ENCODE assay signal across 27 cellular contexts in genomic region chr3:132872711-132873110, GRCh38.
"Had no signal": no experiment of that assay in that cellular context is flagged by ENCODE, and none has a peak within 500 bp of the region (broad histone marks: within the 10 kb centered on the region; RNA-seq: fewer than 3 reads in every experiment).

No MANE protein-coding gene starts in this region.

- H3K27me3 Mint-ChIP-seq: activated B cell treated with CpG ODN at 0.5 μM for 24 hours had no signal

- H3K4me1 Mint-ChIP-seq: activated B cell treated with CpG ODN at 0.5 μM for 24 hours; activated naive CD8-positive, alpha-beta T cell treated with anti-CD3 and anti-CD28 coated beads, Interleukin-2, amount 10 ng/mL, durations not matched to agents 7 days and 5 days; T-helper 17 cell had no signal

- H3K9me3 ChIP-seq: ascending aorta, esophagus muscularis mucosa, gastroesophageal sphincter had no signal

- H3K27ac Mint-ChIP-seq: activated B cell treated with CpG ODN at 0.5 μM for 24 hours; activated CD8-positive, alpha-beta T cell treated with anti-CD3 and anti-CD28 coated beads for 36 hours; activated naive CD4-positive, alpha-beta T cell treated with anti-CD3 and anti-CD28 coated beads, Interleukin-2, amount 10 ng/mL, durations not matched to agents 7 days and 5 days; activated naive CD4-positive, alpha-beta T cell treated with anti-CD3 and anti-CD28 coated beads, Interleukin-2, amount 50 U/mL, for 72 hours; activated naive CD8-positive, alpha-beta T cell treated with anti-CD3 and anti-CD28 coated beads, Interleukin-2, amount 10 ng/mL, durations not matched to agents 7 days and 5 days; effector memory CD8-positive, alpha-beta T cell; T-helper 17 cell; T-helper 2 cell treated with Interferon-gamma antibody and Interleukin-4, amounts not matched to agents 5 μg/mL and 100 μg/mL, for 36 hours had no signal

- H3K36me3 Mint-ChIP-seq: activated naive CD4-positive, alpha-beta T cell treated with anti-CD3 and anti-CD28 coated beads, Interleukin-2, amount 10 ng/mL, durations not matched to agents 7 days and 5 days; activated naive CD4-positive, alpha-beta T cell treated with anti-CD3 and anti-CD28 coated beads, Interleukin-2, amount 50 U/mL, for 72 hours; activated naive CD8-positive, alpha-beta T cell treated with anti-CD3 and anti-CD28 coated beads, Interleukin-2, amount 10 ng/mL, durations not matched to agents 7 days and 5 days had no signal

- ATAC-seq: activated CD4-positive, CD25-positive, alpha-beta regulatory T cell treated with anti-CD3 and anti-CD28 coated beads, Interleukin-2, amount 50 U/mL, for 24 hours; activated CD8-positive, alpha-beta T cell treated with anti-CD3 and anti-CD28 coated beads for 36 hours; activated naive CD4-positive, alpha-beta T cell treated with anti-CD3 and anti-CD28 coated beads, Interleukin-2, amount 50 U/mL, for 72 hours; effector memory CD8-positive, alpha-beta T cell; gastroesophageal sphincter; T-helper 17 cell had no signal

- H3K4me3 ChIP-seq: ascending aorta, esophagus muscularis mucosa, gastroesophageal sphincter had no signal

- H3K4me1 ChIP-seq: ascending aorta, esophagus muscularis mucosa, gastroesophageal sphincter had no signal

- H3K36me3 ChIP-seq: ascending aorta, esophagus muscularis mucosa, gastroesophageal sphincter, WERI-Rb-1 had no signal

- H3K27me3 ChIP-seq: ascending aorta, esophagus muscularis mucosa, gastroesophageal sphincter had no signal

- DNase-seq: activated B cell treated with CpG ODN at 0.5 μM for 24 hours; activated CD4-positive, alpha-beta T cell treated with anti-CD3 and anti-CD28 coated beads for 48 hours; activated CD4-positive, alpha-beta T cell treated with anti-CD3 and anti-CD28 coated beads, Interleukin-2, amount 50 U/mL, for 1 hour; activated CD4-positive, alpha-beta T cell treated with anti-CD3 and anti-CD28 coated beads, Interleukin-2, amount 50 U/mL, for 48 hours; activated CD8-positive, alpha-beta memory T cell treated with anti-CD3 and anti-CD28 coated beads for 24 hours; activated CD8-positive, alpha-beta T cell treated with anti-CD3 and anti-CD28 coated beads for 36 hours; activated gamma-delta T cell; activated naive CD4-positive, alpha-beta T cell; activated naive CD4-positive, alpha-beta T cell treated with anti-CD3 and anti-CD28 coated beads, Interleukin-2, amount 10 ng/mL, durations not matched to agents 7 days and 5 days; activated naive CD8-positive, alpha-beta T cell treated with anti-CD3 and anti-CD28 coated beads, Interleukin-2, amount 10 ng/mL, durations not matched to agents 7 days and 5 days; activated T-cell treated with anti-CD3 and anti-CD28 coated beads, Interleukin-2, amount 50 U/mL, for 48 hours; caudate nucleus; cortex of kidney; dermis blood vessel endothelial cell; effector CD4-positive, alpha-beta T cell; effector memory CD8-positive, alpha-beta T cell; erythroblast; T-helper 1 cell; T-helper 17 cell; T1000; WERI-Rb-1 had no signal

- H3K9me3 Mint-ChIP-seq: activated B cell treated with CpG ODN at 0.5 μM for 24 hours; activated CD8-positive, alpha-beta T cell treated with anti-CD3 and anti-CD28 coated beads for 36 hours; activated naive CD4-positive, alpha-beta T cell treated with anti-CD3 and anti-CD28 coated beads, Interleukin-2, amount 10 ng/mL, durations not matched to agents 7 days and 5 days; activated naive CD4-positive, alpha-beta T cell treated with anti-CD3 and anti-CD28 coated beads, Interleukin-2, amount 50 U/mL, for 72 hours; activated naive CD8-positive, alpha-beta T cell treated with anti-CD3 and anti-CD28 coated beads, Interleukin-2, amount 10 ng/mL, durations not matched to agents 7 days and 5 days; effector memory CD8-positive, alpha-beta T cell; T-helper 2 cell treated with Interferon-gamma antibody and Interleukin-4, amounts not matched to agents 5 μg/mL and 100 μg/mL, for 36 hours had no signal

- H3K27ac ChIP-seq: ascending aorta, esophagus muscularis mucosa, gastroesophageal sphincter, WERI-Rb-1 had no signal

- H3K4me3 Mint-ChIP-seq: activated B cell treated with CpG ODN at 0.5 μM for 24 hours; activated CD8-positive, alpha-beta T cell treated with anti-CD3 and anti-CD28 coated beads for 36 hours; activated naive CD4-positive, alpha-beta T cell treated with anti-CD3 and anti-CD28 coated beads, Interleukin-2, amount 10 ng/mL, durations not matched to agents 7 days and 5 days; activated naive CD8-positive, alpha-beta T cell treated with anti-CD3 and anti-CD28 coated beads, Interleukin-2, amount 10 ng/mL, durations not matched to agents 7 days and 5 days; effector memory CD8-positive, alpha-beta T cell; T-helper 17 cell; T-helper 2 cell treated with Interferon-gamma antibody and Interleukin-4, amounts not matched to agents 5 μg/mL and 100 μg/mL, for 36 hours had no signal
